14 cellular contexts compared by ENCODE assay signal in genomic region chr11:28529046-28529445, GRCh38.
DNase-seq lines count a peak whose midpoint lies in the region; TF ChIP-seq lines count a peak whose summit lies in the region.
"Had no signal": no experiment of that assay in that cellular context is flagged by ENCODE, and none has a peak within 500 bp of the region (broad histone marks: within the 10 kb centered on the region; RNA-seq: fewer than 3 reads in every experiment).

No MANE protein-coding gene starts in this region.

- H3K79me1 ChIP-seq in mesendoderm (ENCODE audit: low read length) = no peaks in the 10 kb centered on the region

- no peaks in the 10 kb centered on the region for H3K4me1 ChIP-seq in mesendoderm (ENCODE audit: control insufficient read depth, low read depth, low read length)
- H3K4me1 ChIP-seq: adrenal gland, sigmoid colon had no signal

- H3K4me2 ChIP-seq in mesendoderm (ENCODE audit: low read length) = no peak overlapping the region

- H3K4ac ChIP-seq in mesendoderm (ENCODE audit: low read depth, low read length) = no peak overlapping the region

- no peak overlapping the region for H4K8ac ChIP-seq in mesendoderm (ENCODE audit: low read depth, low read length)

- no peak overlapping the region for H2BK120ac ChIP-seq in mesendoderm (ENCODE audit: low read depth, low read length)

- WGBS in mesendoderm (ENCODE audit: extremely low coverage, insufficient coverage, low lambda C conversion rate) = no CpG with 5 or more reads among the region's 3 CpGs

- H3K4me3 ChIP-seq in AG09309 (ENCODE audit: control insufficient read depth, low read depth, low read length) = no peak overlapping the region
- H3K4me3 ChIP-seq in brain microvascular endothelial cell (ENCODE audit: low read depth, low read length) = no peak overlapping the region
- H3K4me3 ChIP-seq in mesendoderm (ENCODE audit: low read length) = no peak overlapping the region
- H3K4me3 ChIP-seq: adrenal gland, sigmoid colon had no signal

- H4K5ac ChIP-seq in mesendoderm (ENCODE audit: low read length) = no peak overlapping the region

- H3K79me2 ChIP-seq in mesendoderm (ENCODE audit: control insufficient read depth, insufficient read depth, low read length) = no peaks in the 10 kb centered on the region

- H3K36me3 ChIP-seq in brain microvascular endothelial cell (replicated peaks) = no peaks in the 10 kb centered on the region
- H3K36me3 ChIP-seq in mesendoderm (ENCODE audit: control insufficient read depth, insufficient read depth, low read length) = no peaks in the 10 kb centered on the region
- H3K36me3 ChIP-seq: adrenal gland, sigmoid colon had no signal

- H3K27ac ChIP-seq in brain microvascular endothelial cell (no peak overlapping the region), mesendoderm (ENCODE audit: low read depth, low read length) (no peak overlapping the region)
- H3K27ac ChIP-seq: adrenal gland, sigmoid colon, VCaP had no signal

- H3K27me3 ChIP-seq in brain microvascular endothelial cell (replicated peaks) (no peaks in the 10 kb centered on the region), mesendoderm (ENCODE audit: insufficient read depth, low read length, poor library complexity) (no peaks in the 10 kb centered on the region)
- H3K27me3 ChIP-seq: adrenal gland, sigmoid colon had no signal

- H2BK5ac ChIP-seq in mesendoderm (ENCODE audit: low read length) = no peak overlapping the region

- H3K9ac ChIP-seq in mesendoderm (ENCODE audit: low read length) = no peak overlapping the region

- DNase-seq in AG09309 (ENCODE audit: low read depth) (peak; percentile 62), H4 (ENCODE audit: low spot score) (peak; percentile 90), brain microvascular endothelial cell (peak; percentile 61), mesendoderm (peak; percentile 7), HK-2 (ENCODE audit: unreplicated experiment) (no peak), NCI-H1092 treated with DMSO at 0.1 percent for 48 hours (lab: John Stamatoyannopoulos, UW) (no peak)
- no peak for DNase-seq in activated effector memory CD4-positive, alpha-beta T cell treated with anti-CD3 and anti-CD28 coated beads, Interleukin-2, amount 50 U/mL, for 16 hours
- no peak for DNase-seq in activated CD4-positive, alpha-beta T cell treated with anti-CD3 and anti-CD28 coated beads for 4 hours
- DNase-seq: activated CD4-positive, alpha-beta T cell treated with anti-CD3 and anti-CD28 coated beads, Interleukin-2, amount 50 U/mL, for 4 hours; activated gamma-delta T cell; adrenal gland; CD8-positive, alpha-beta memory T cell; sigmoid colon had no signal

- TF ChIP-seq CTCF in AG09309 (IDR thresholded peaks at IDR 0.05; ENCODE audit: control insufficient read depth, insufficient read depth, low read depth, low read length, missing control alignments) = no peak
- TF ChIP-seq CTCF in brain microvascular endothelial cell (IDR thresholded peaks at IDR 0.05; ENCODE audit: low read depth, low read length, missing control alignments) = no peak

- in situ Hi-C loops in brain microvascular endothelial cell (cut with HindIII; ENCODE audit: low pct_ligation_motif_present, low sequenced_read_pairs) = no loop called here

- no peak overlapping the region for H2AK5ac ChIP-seq in mesendoderm (ENCODE audit: low read length)

- H2BK15ac ChIP-seq in mesendoderm (replicated peaks; ENCODE audit: low read depth) = no peak overlapping the region

- no peak overlapping the region for H3K23ac ChIP-seq in mesendoderm (ENCODE audit: low read length)

- H3K18ac ChIP-seq in mesendoderm (ENCODE audit: low read length) = no peak overlapping the region

- no peak overlapping the region for H3K56ac ChIP-seq in mesendoderm (ENCODE audit: low read length)

Comparison
In these comparisons a context has a peak if more than half of its experiments do, and no peak if none do; other contexts are left out.
1. DNase-seq: peak in AG09309 (single experiment), H4 (single experiment), brain microvascular endothelial cell (single experiment) and mesendoderm (single experiment); none in activated effector memory CD4-positive, alpha-beta T cell treated with anti-CD3 and anti-CD28 coated beads, Interleukin-2, amount 50 U/mL, for 16 hours (single experiment), activated CD4-positive, alpha-beta T cell treated with anti-CD3 and anti-CD28 coated beads for 4 hours (0 of 2), HK-2 (single experiment) and NCI-H1092 treated with DMSO at 0.1 percent for 48 hours (single experiment).